Comparison of ENCODE assay signal across 8 cellular contexts in the genomic region with DNA sequence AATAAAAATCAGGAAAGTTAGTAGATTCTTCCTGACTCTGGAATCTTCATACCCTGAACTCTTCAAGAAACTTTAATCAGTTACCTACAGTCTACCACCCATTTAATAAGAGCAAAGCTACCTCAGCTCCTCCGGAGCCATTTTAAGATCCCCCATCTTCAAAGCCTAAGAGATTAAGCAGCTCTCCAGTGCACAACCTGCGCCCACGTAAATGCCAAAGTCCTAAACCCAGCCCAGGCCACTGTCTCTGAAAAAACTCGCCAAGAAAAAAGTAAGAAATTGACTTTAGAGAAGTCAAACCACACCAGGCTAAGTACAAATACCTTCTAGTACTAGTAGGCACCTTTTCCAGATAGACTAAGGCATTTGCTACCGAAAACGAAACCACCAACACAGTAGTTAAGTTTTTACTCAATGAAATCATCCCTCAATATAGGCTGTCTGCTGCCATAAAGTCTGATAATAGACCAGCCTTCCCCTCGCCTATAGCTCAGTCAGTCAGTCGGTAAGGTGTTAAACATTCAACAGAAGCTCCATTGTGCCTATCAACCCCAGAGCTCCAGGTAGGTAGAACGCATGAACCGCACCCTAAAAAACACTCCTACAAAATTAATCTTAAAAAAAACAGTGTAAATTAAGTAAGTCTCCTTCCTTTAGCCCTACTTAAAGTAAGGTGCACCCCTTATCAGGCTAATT.
DNase-seq lines count a peak whose midpoint lies in the region; TF ChIP-seq lines count a peak whose summit lies in the region.
"Not testable (repeated sequence)": the region's sequence is repeated elsewhere in the genome, so short reads cannot be mapped to it uniquely, and the experiment has no call there.

No MANE protein-coding gene starts in this region.

- H3K27ac Mint-ChIP-seq in CD8-positive, alpha-beta memory T cell = not testable (repeated sequence)

- not testable (repeated sequence) for H3K4me1 ChIP-seq in CD8-positive, alpha-beta memory T cell (ENCODE audit: insufficient read depth, low read length); duodenal mucosa (ENCODE audit: control insufficient read depth in 1 of 2, insufficient read depth in 2 of 2, low read length in 2 of 2); hepatocyte (ENCODE audit: insufficient read depth)
- peaks cover 24% of the 10 kb centered on the region for H3K4me1 ChIP-seq in MM.1S (ENCODE audit: low read length)
- peaks cover 17% of the 10 kb centered on the region for H3K4me1 ChIP-seq in smooth muscle cell (ENCODE audit: low read depth)

- TF ChIP-seq RAD21 in neural cell (conservative IDR thresholded peaks at IDR 0.05) = not testable (repeated sequence)

- H3K9me2 ChIP-seq in MM.1S (replicated peaks; ENCODE audit: insufficient read depth, low read length); hepatocyte (replicated peaks; ENCODE audit: insufficient read depth); neural cell (ENCODE audit: insufficient read depth, low read length): not testable (repeated sequence)

- H3K9ac ChIP-seq in MM.1S (ENCODE audit: low read length) = peak overlapping the region; percentile 92
- peak overlapping the region in 1 of 2 donors; percentile 25 for H3K9ac ChIP-seq in duodenal mucosa (ENCODE audit: low read depth in 1 of 2, low read length in 2 of 2)
- H3K9ac ChIP-seq in neural cell (ENCODE audit: low read length) = not testable (repeated sequence)
- peak overlapping the region; percentile 90 for H3K9ac ChIP-seq in smooth muscle cell (ENCODE audit: low read depth)

- H3K27me3 Mint-ChIP-seq in CD8-positive, alpha-beta memory T cell = peaks cover 0 to 11% of the 10 kb centered on the region in 2 donors

- peak overlapping the region; percentile 77 for H3K4me2 ChIP-seq in MM.1S (ENCODE audit: low read depth, low read length)
- H3K4me2 ChIP-seq in hepatocyte = peak overlapping the region; percentile 74
- H3K4me2 ChIP-seq in neural cell (ENCODE audit: low read length) = not testable (repeated sequence)
- peak overlapping the region; percentile 81 for H3K4me2 ChIP-seq in smooth muscle cell

- DNase-seq in CD8-positive, alpha-beta memory T cell; hepatocyte (ENCODE audit: low spot score); smooth muscle cell (lab: John Stamatoyannopoulos, UW; ENCODE audit: unreplicated experiment): not testable (repeated sequence)
- peak; percentile 69 for DNase-seq in MM.1S
- peak; percentile 10 for DNase-seq in SW480 (ENCODE audit: low spot score)
- peak; percentile 8 for DNase-seq in activated effector memory CD4-positive, alpha-beta T cell treated with Interleukin-2 at 50 U/mL for 16 hours

- not testable (repeated sequence) for H3K4me3 ChIP-seq in CD8-positive, alpha-beta memory T cell (ENCODE audit: low read length)
- H3K4me3 ChIP-seq in MM.1S (ENCODE audit: low read length) (peak overlapping the region; percentile 50), duodenal mucosa (ENCODE audit: low read depth in 1 of 2, low read length in 2 of 2) (peak overlapping the region in 1 of 2 donors; percentile 53), hepatocyte (peak overlapping the region; percentile 5), neural cell (ENCODE audit: low read length) (peak overlapping the region; percentile 50), smooth muscle cell (peak overlapping the region; percentile 35)

- POLR2A ChIA-PET in CD8-positive, alpha-beta memory T cell (lab: Charles Lee) = not testable (repeated sequence)

- peak overlapping the region; percentile 59 for H3K27ac ChIP-seq in CD8-positive, alpha-beta memory T cell (ENCODE audit: low read depth, low read length)
- peak overlapping the region; percentile 98 for H3K27ac ChIP-seq in MM.1S (ENCODE audit: low read length)
- peak overlapping the region; percentile 50 for H3K27ac ChIP-seq in duodenal mucosa (ENCODE audit: low read depth, low read length)
- H3K27ac ChIP-seq in hepatocyte = peak overlapping the region; percentile 94
- H3K27ac ChIP-seq in neural cell (ENCODE audit: low read length) = peak overlapping the region; percentile 12
- H3K27ac ChIP-seq in smooth muscle cell (ENCODE audit: low read depth) = peak overlapping the region; percentile 98

- 55% methylated on average over 10 of the region's 10 CpGs for WGBS in hepatocyte (ENCODE audit: low lambda C conversion rate, missing lambda C conversion rate)
- 43% methylated on average over 10 of the region's 10 CpGs for WGBS in smooth muscle cell (ENCODE audit: low lambda C conversion rate)

- H3K79me2 ChIP-seq in MM.1S (ENCODE audit: low read length); hepatocyte; neural cell (replicated peaks; ENCODE audit: insufficient read depth, low read length); smooth muscle cell (ENCODE audit: low read depth): not testable (repeated sequence)

- not testable (repeated sequence) for H3K4me3 Mint-ChIP-seq in CD8-positive, alpha-beta memory T cell

- not testable (repeated sequence) for TF ChIP-seq EP300 in neural cell (conservative IDR thresholded peaks at IDR 0.05; ENCODE audit: poor library complexity, severe bottlenecking)

- H2AFZ ChIP-seq in MM.1S (ENCODE audit: low read length); hepatocyte; neural cell (ENCODE audit: low read depth, low read length); smooth muscle cell (ENCODE audit: low read depth): not testable (repeated sequence)

- H4K20me1 ChIP-seq in MM.1S (ENCODE audit: insufficient read depth, low read length); hepatocyte (ENCODE audit: insufficient read depth, poor library complexity, severe bottlenecking); neural cell (ENCODE audit: insufficient read depth); smooth muscle cell (ENCODE audit: low read depth): not testable (repeated sequence)

- not testable (repeated sequence) for H3K4me1 Mint-ChIP-seq in CD8-positive, alpha-beta memory T cell

- not testable (repeated sequence) for H3K27me3 ChIP-seq in CD8-positive, alpha-beta memory T cell (ENCODE audit: insufficient read depth, low read length, poor library complexity, severe bottlenecking); MM.1S (replicated peaks; ENCODE audit: insufficient read depth, low read length); duodenal mucosa (ENCODE audit: control insufficient read depth in 1 of 2, insufficient read depth in 2 of 2, low read length in 2 of 2); hepatocyte; neural cell (ENCODE audit: insufficient read depth, low read depth, low read length); smooth muscle cell (ENCODE audit: low read depth)

- not testable (repeated sequence) for H3K9me3 ChIP-seq in CD8-positive, alpha-beta memory T cell (ENCODE audit: low read length); MM.1S (replicated peaks; ENCODE audit: insufficient read depth, low read length); duodenal mucosa (ENCODE audit: control insufficient read depth in 1 of 2, low read length in 2 of 2); hepatocyte (ENCODE audit: low read depth); neural cell (ENCODE audit: low read length); smooth muscle cell (replicated peaks; ENCODE audit: low read depth)

- not testable (repeated sequence) for H3K36me3 Mint-ChIP-seq in CD8-positive, alpha-beta memory T cell

- not testable (repeated sequence) for H3K36me3 ChIP-seq in CD8-positive, alpha-beta memory T cell (ENCODE audit: insufficient read depth, low read length); MM.1S (replicated peaks; ENCODE audit: insufficient read depth, low read length); duodenal mucosa (ENCODE audit: control insufficient read depth in 1 of 2, insufficient read depth in 2 of 2, low read length in 2 of 2); hepatocyte (replicated peaks; ENCODE audit: insufficient read depth, low read depth); neural cell (ENCODE audit: insufficient read depth, low read length); smooth muscle cell (ENCODE audit: low read depth)

- CTCF ChIA-PET in CD8-positive, alpha-beta memory T cell (lab: Charles Lee) = not testable (repeated sequence)

- not testable (repeated sequence) for TF ChIP-seq CTCF in MM.1S (IDR thresholded peaks at IDR 0.05; ENCODE audit: low read length); hepatocyte (IDR thresholded peaks at IDR 0.05; ENCODE audit: poor library complexity); neural cell (IDR thresholded peaks at IDR 0.05; ENCODE audit: poor library complexity, severe bottlenecking); smooth muscle cell (IDR thresholded peaks at IDR 0.05; ENCODE audit: borderline replicate concordance, insufficient read depth, poor library complexity, severe bottlenecking)

- H3K9me3 Mint-ChIP-seq in CD8-positive, alpha-beta memory T cell = not testable (repeated sequence)

- peaks cover 26% of the 10 kb centered on the region for H3F3A ChIP-seq in MM.1S (ENCODE audit: insufficient read depth, low read length)
- H3F3A ChIP-seq in neural cell (ENCODE audit: insufficient read depth, low read length, poor library complexity, severe bottlenecking); smooth muscle cell (ENCODE audit: low read depth): not testable (repeated sequence)

Comparison
In these comparisons a context has a peak if more than half of its experiments do, and no peak if none do; other contexts are left out.
1. H3K27ac ChIP-seq: peak in every context shown above with its lines; median percentile 98 in MM.1S; 98 in smooth muscle cell; 94 in hepatocyte; 59 in CD8-positive, alpha-beta memory T cell; 50 in duodenal mucosa; 12 in neural cell.